17 cellular contexts compared by ENCODE assay signal in genomic region chr10:79300711-79301110, GRCh38. TPM values are rescaled to one million over a fixed set of nuclear protein-coding genes. Genes with fewer than 3 reads are reported as not detected.
DNase-seq lines count a peak whose midpoint lies in the region; ATAC-seq and TF ChIP-seq lines count a peak whose summit lies in the region.
"Had no signal": no experiment of that assay in that cellular context is flagged by ENCODE, and none has a peak within 500 bp of the region (broad histone marks: within the 10 kb centered on the region; RNA-seq: fewer than 3 reads in every experiment).

No MANE protein-coding gene starts in this region.

- POLR2A ChIA-PET in activated CD4-positive, alpha-beta memory T cell treated with anti-CD3 and anti-CD28 coated beads for 36 hours (lab: Charles Lee) = no interaction called here

- H3K4me3 ChIP-seq in right atrium auricular region = no peak overlapping the region
- H3K4me3 ChIP-seq in neutrophil (ENCODE audit: low read depth in 1 of 2, low read length in 1 of 2) = no peak overlapping the region
- no peak overlapping the region for H3K4me3 ChIP-seq in adrenal gland
- H3K4me3 ChIP-seq: HAP-1 had no signal

- TF ChIP-seq CTCF in right atrium auricular region (IDR thresholded peaks at IDR 0.05) (no peak), neutrophil (IDR thresholded peaks at IDR 0.05) (no peak), adrenal gland (IDR thresholded peaks at IDR 0.05) (no peak)

- H3K36me3 Mint-ChIP-seq in activated T-helper 17 cell treated with anti-CD3 and anti-CD28 coated beads, Interleukin-2, amount 50 U/mL, for 72 hours (ENCODE audit: low read depth) = peaks cover 95% of the 10 kb centered on the region
- H3K36me3 Mint-ChIP-seq in activated CD4-positive, alpha-beta memory T cell treated with anti-CD3 and anti-CD28 coated beads for 36 hours = peaks cover 40% of the 10 kb centered on the region

- no peak overlapping the region for H3K4me3 Mint-ChIP-seq in activated T-helper 17 cell treated with anti-CD3 and anti-CD28 coated beads, Interleukin-2, amount 50 U/mL, for 72 hours
- H3K4me3 Mint-ChIP-seq in activated CD4-positive, alpha-beta memory T cell treated with anti-CD3 and anti-CD28 coated beads for 36 hours = no peak overlapping the region
- H3K4me3 Mint-ChIP-seq: CD4-positive, alpha-beta T cell had no signal

- H3K27ac ChIP-seq in right atrium auricular region (no peak overlapping the region), neutrophil (peak overlapping the region; percentile 45), adrenal gland (peak overlapping the region in 1 of 5 donors; percentile 91)

- H3K9me3 Mint-ChIP-seq in activated T-helper 17 cell treated with anti-CD3 and anti-CD28 coated beads, Interleukin-2, amount 50 U/mL, for 72 hours = no peaks in the 10 kb centered on the region
- H3K9me3 Mint-ChIP-seq in activated CD4-positive, alpha-beta memory T cell treated with anti-CD3 and anti-CD28 coated beads for 36 hours = no peaks in the 10 kb centered on the region
- H3K9me3 Mint-ChIP-seq: CD4-positive, alpha-beta T cell had no signal

- H3K27me3 ChIP-seq in right atrium auricular region (no peaks in the 10 kb centered on the region), neutrophil (no peaks in the 10 kb centered on the region), adrenal gland (no peaks in the 10 kb centered on the region)
- H3K27me3 ChIP-seq: BE2C had no signal

- H3K27ac Mint-ChIP-seq in activated T-helper 17 cell treated with anti-CD3 and anti-CD28 coated beads, Interleukin-2, amount 50 U/mL, for 72 hours = peak overlapping the region; percentile 1
- H3K27ac Mint-ChIP-seq in activated CD4-positive, alpha-beta memory T cell treated with anti-CD3 and anti-CD28 coated beads for 36 hours = no peak overlapping the region
- H3K27ac Mint-ChIP-seq: CD4-positive, alpha-beta T cell had no signal

- peaks cover 0 to 23% of the 10 kb centered on the region in 2 donors for H3K4me1 ChIP-seq in right atrium auricular region
- peaks cover 10% of the 10 kb centered on the region in 2 experiments for H3K4me1 ChIP-seq in neutrophil (ENCODE audit: control insufficient read depth in 1 of 2, insufficient read depth in 1 of 2, low read depth in 1 of 2, low read length in 1 of 2)
- peaks cover 8 to 18% of the 10 kb centered on the region in 2 donors for H3K4me1 ChIP-seq in adrenal gland (replicated peaks in 1 of 2)
- H3K4me1 ChIP-seq: BE2C, HAP-1 had no signal

- ATAC-seq in left cardiac atrium (no peak), HG02798 (IDR thresholded peaks at IDR 0.05; ENCODE audit: poor library complexity, unreplicated experiment) (no peak)
- no peak for ATAC-seq in activated T-helper 17 cell treated with anti-CD3 and anti-CD28 coated beads, Interleukin-2, amount 50 U/mL, for 72 hours (replicated peaks)

- peaks cover 2% of the 10 kb centered on the region for H3K4me1 Mint-ChIP-seq in activated T-helper 17 cell treated with anti-CD3 and anti-CD28 coated beads, Interleukin-2, amount 50 U/mL, for 72 hours
- H3K4me1 Mint-ChIP-seq in activated CD4-positive, alpha-beta memory T cell treated with anti-CD3 and anti-CD28 coated beads for 36 hours (ENCODE audit: low read depth) = peaks cover 12% of the 10 kb centered on the region

- peaks cover 98% of the 10 kb centered on the region for H3K36me3 ChIP-seq in right atrium auricular region
- peaks cover 81% of the 10 kb centered on the region for H3K36me3 ChIP-seq in neutrophil
- peaks cover 0 to 97% of the 10 kb centered on the region in 2 donors for H3K36me3 ChIP-seq in adrenal gland (replicated peaks in 1 of 2)

- DNase-seq in left cardiac atrium (peak; percentile 22), right atrium auricular region (ENCODE audit: low spot score) (no peak), adrenal gland (no peak)
- DNase-seq in activated CD4-positive, alpha-beta memory T cell treated with anti-CD3 and anti-CD28 coated beads for 36 hours = no peak
- DNase-seq: BE2C; CD4-positive, alpha-beta T cell; DMS153; GDM1; NCI-H1105; NCI-H2081 treated with DMSO at 0.1 percent for 48 hours; NCI-H446 treated with DMSO at 0.1 percent for 48 hours; NCI-H69; SHP77 had no signal

- WGBS in adrenal gland, 4 donors = 87 to 95% (median 92%) methylated on average over 4 to 24 of the region's 24 CpGs

- intact Hi-C loops in left cardiac atrium (cut with DNase I) = no loop called here
- intact Hi-C loops in activated CD4-positive, alpha-beta memory T cell treated with anti-CD3 and anti-CD28 coated beads for 36 hours (cut with micrococcal nuclease) = no loop called here
- intact Hi-C loops in adrenal gland (cut with DNase I) = no loop called here

- no peaks in the 10 kb centered on the region for H3K27me3 Mint-ChIP-seq in activated T-helper 17 cell treated with anti-CD3 and anti-CD28 coated beads, Interleukin-2, amount 50 U/mL, for 72 hours
- no peaks in the 10 kb centered on the region for H3K27me3 Mint-ChIP-seq in activated CD4-positive, alpha-beta memory T cell treated with anti-CD3 and anti-CD28 coated beads for 36 hours
- H3K27me3 Mint-ChIP-seq: CD4-positive, alpha-beta T cell had no signal

- TF ChIP-seq POLR2A in adrenal gland (IDR thresholded peaks at IDR 0.05) = no peak

- no peaks in the 10 kb centered on the region for H3K9me3 ChIP-seq in right atrium auricular region
- no peaks in the 10 kb centered on the region for H3K9me3 ChIP-seq in neutrophil
- H3K9me3 ChIP-seq in adrenal gland (replicated peaks in 1 of 3) = no peaks in the 10 kb centered on the region
- H3K9me3 ChIP-seq: BE2C, HAP-1 had no signal

- CTCF ChIA-PET in activated CD4-positive, alpha-beta memory T cell treated with anti-CD3 and anti-CD28 coated beads for 36 hours (lab: Charles Lee) = no interaction called here

RNA-seq across cellular contexts. Expression of gene PPIF, which starts 46.6 kb away (rescaled TPM):
- 100 to 1,000 TPM; 110 to 155 TPM for total RNA-seq in left cardiac atrium
- total RNA-seq in right atrium auricular region = 10 to 100 TPM; 63.0 to 87.6 TPM
- 100 to 1,000 TPM in 1 of 2 donors, 10 to 100 TPM in 1; 73.7 to 170 TPM for total RNA-seq in activated T-helper 17 cell treated with anti-CD3 and anti-CD28 coated beads, Interleukin-2, amount 50 U/mL, for 72 hours
- total RNA-seq in activated CD4-positive, alpha-beta memory T cell treated with anti-CD3 and anti-CD28 coated beads for 36 hours = 10 to 100 TPM; 87.2 to 94.0 TPM
- total RNA-seq in adrenal gland = 100 to 1,000 TPM; 179 to 619 (median 259) TPM
- 100 to 1,000 TPM in 1 of 3 donors, 10 to 100 TPM in 2; 43.8 to 564 (median 74.3) TPM for polyA plus RNA-seq in adrenal gland
